9 cellular contexts compared by ENCODE assay signal in the genomic region with DNA sequence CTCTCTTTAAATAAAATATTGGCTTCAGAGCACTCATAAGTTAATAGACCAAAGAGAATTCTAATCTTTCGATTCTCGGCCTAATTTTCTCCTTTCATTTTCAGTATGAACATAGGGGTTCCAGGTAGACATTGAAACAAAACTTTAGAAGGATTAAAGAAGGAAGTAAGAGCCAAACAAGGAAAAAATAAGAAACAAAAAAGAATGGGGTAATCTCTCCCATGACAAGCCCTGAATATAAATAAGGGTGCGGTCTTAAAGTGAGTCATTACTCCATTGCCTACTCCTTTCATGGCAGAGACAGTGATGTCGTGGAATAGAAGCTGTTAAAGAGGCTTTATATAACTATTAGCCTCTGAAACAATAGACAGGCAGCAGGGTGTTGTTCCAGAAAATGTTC.
DNase-seq lines count a peak whose midpoint lies in the region; ATAC-seq and TF ChIP-seq lines count a peak whose summit lies in the region.
"Had no signal": no experiment of that assay in that cellular context is flagged by ENCODE, and none has a peak within 500 bp of the region (broad histone marks: within the 10 kb centered on the region; RNA-seq: fewer than 3 reads in every experiment).

No MANE protein-coding gene starts in this region.

- no peak overlapping the region for H3K4me2 ChIP-seq in H9 (ENCODE audit: insufficient read depth, insufficient read length, low read length)

- peak; percentile 73 for ATAC-seq in GM19035 (IDR thresholded peaks at IDR 0.05; ENCODE audit: unreplicated experiment)
- peak; percentile 51 for ATAC-seq in HG03280 (IDR thresholded peaks at IDR 0.05; ENCODE audit: unreplicated experiment)

- H3K27ac ChIP-seq in ACC112 (ENCODE audit: low read depth, low read length) (peak overlapping the region; percentile 38), caudate nucleus (ENCODE audit: low read depth, low read length) (peak overlapping the region; percentile 79), H9 (ENCODE audit: insufficient read length, low read depth, low read length) (no peak overlapping the region)

- H2AFZ ChIP-seq in ACC112 (ENCODE audit: low read length, unreplicated experiment): no peak overlapping the region
- no peak overlapping the region for H2AFZ ChIP-seq in H9 (ENCODE audit: low read length)

- H3K36me3 ChIP-seq in ACC112 (ENCODE audit: insufficient read depth, low read length): no peaks in the 10 kb centered on the region

- no peak overlapping the region for H3K23ac ChIP-seq in H9 (ENCODE audit: insufficient read length, low read depth, low read length)

- no peaks in the 10 kb centered on the region for H3K27me3 Mint-ChIP-seq in H9 (ENCODE audit: low read depth)
- H3K27me3 Mint-ChIP-seq: naive B cell had no signal

- no peak overlapping the region for H2BK12ac ChIP-seq in H9 (ENCODE audit: insufficient read length, low read depth, low read length)

- no peak overlapping the region for H3K56ac ChIP-seq in H9 (ENCODE audit: insufficient read length, low read depth, low read length)

- no peak overlapping the region for H4K5ac ChIP-seq in H9 (ENCODE audit: insufficient read length, low read depth, low read length)

- H3K14ac ChIP-seq in H9 (ENCODE audit: insufficient read depth, low read length): no peak overlapping the region

- H3K23me2 ChIP-seq in H9 (ENCODE audit: insufficient read length, low read depth, low read length, poor library complexity, severe bottlenecking): no peaks in the 10 kb centered on the region

- no peaks in the 10 kb centered on the region for H4K20me1 ChIP-seq in H9 (ENCODE audit: control insufficient read depth, insufficient read depth, insufficient read length)

- H2BK5ac ChIP-seq in H9 (ENCODE audit: insufficient read length, low read length): no peak overlapping the region

- DNase-seq in caudate nucleus (lab: John Stamatoyannopoulos, UW) (peak in 3 of 61 donors; percentile 15 to 73 (median 64)), HEK293T (ENCODE audit: extremely low spot score) (no peak), H9 (no peak), DMS79 treated with DMSO at 0.1 percent for 48 hours (lab: John Stamatoyannopoulos, UW) (no peak)
- no peak for DNase-seq in activated CD4-positive, CD25-positive, alpha-beta regulatory T cell treated with anti-CD3 and anti-CD28 coated beads, Interleukin-2, amount 50 U/mL, for 72 hours
- DNase-seq: naive B cell had no signal

- H2BK20ac ChIP-seq in H9 (ENCODE audit: low read depth, low read length, poor library complexity, severe bottlenecking): no peak overlapping the region

- H4K8ac ChIP-seq in H9 (replicated peaks; ENCODE audit: insufficient read length, low read depth, low read length): no peak overlapping the region

- WGBS in H9 (ENCODE audit: extremely low coverage, insufficient read length, low lambda C conversion rate): no CpG with 5 or more reads among the region's 4 CpGs

- H3K9me3 ChIP-seq in H9 (ENCODE audit: control insufficient read depth, low read depth, low read length): no peaks in the 10 kb centered on the region

- no peak overlapping the region for H3K9ac ChIP-seq in H9 (ENCODE audit: extremely low read depth, insufficient read length, low read length)

- POLR2A ChIA-PET in HEK293T (lab: Yijun Ruan, JAX): no interaction called here

- H3K79me1 ChIP-seq in H9 (ENCODE audit: insufficient read depth, low read depth, low read length, poor library complexity, severe bottlenecking): no peaks in the 10 kb centered on the region

- no peak overlapping the region for H2BK120ac ChIP-seq in H9 (ENCODE audit: low read depth, low read length, poor library complexity, severe bottlenecking)

- H2BK15ac ChIP-seq in H9 (ENCODE audit: low read depth, low read length): no peak overlapping the region

- no peak overlapping the region for H3K27ac Mint-ChIP-seq in H9
- H3K27ac Mint-ChIP-seq: naive B cell had no signal

- H4K91ac ChIP-seq in H9 (ENCODE audit: insufficient read length, low read depth, low read length): no peak overlapping the region

- H3K79me2 ChIP-seq in ACC112 (ENCODE audit: control insufficient read depth, insufficient read depth, low read length, unreplicated experiment) (no peaks in the 10 kb centered on the region), H9 (ENCODE audit: insufficient read depth, low read length) (no peaks in the 10 kb centered on the region)

- H3K27me3 ChIP-seq in ACC112 (ENCODE audit: insufficient read depth, low read length) (no peaks in the 10 kb centered on the region), H9 (ENCODE audit: insufficient read depth, low read length) (no peaks in the 10 kb centered on the region)

- no peaks in the 10 kb centered on the region for H3K9me3 Mint-ChIP-seq in H9

- peaks cover 42% of the 10 kb centered on the region for H3K4me1 ChIP-seq in ACC112 (ENCODE audit: control insufficient read depth, insufficient read depth, low read length, unreplicated experiment)
- no peaks in the 10 kb centered on the region for H3K4me1 ChIP-seq in H9 (ENCODE audit: insufficient read depth, low read length)

- no peaks in the 10 kb centered on the region for H3K4me1 Mint-ChIP-seq in H9
- H3K4me1 Mint-ChIP-seq: naive B cell had no signal

- CTCF ChIA-PET in HEK293T (lab: Yijun Ruan, JAX): no interaction called here

- H3K4me3 ChIP-seq in ACC112 (ENCODE audit: low read depth, low read length): no peak overlapping the region

- H3T11ph ChIP-seq in H9 (ENCODE audit: low read length): no peak overlapping the region

- H3K18ac ChIP-seq in H9 (ENCODE audit: insufficient read length, low read depth, low read length): no peak overlapping the region

- no peak overlapping the region for H3K4ac ChIP-seq in H9 (ENCODE audit: low read depth, low read length)

- no peak for TF ChIP-seq CTCF in H9 (conservative IDR thresholded peaks at IDR 0.05)

- no peak overlapping the region for H2AK5ac ChIP-seq in H9 (ENCODE audit: insufficient read length, low read length)

- H3K36me3 Mint-ChIP-seq in H9 (ENCODE audit: insufficient read depth in 1 of 3, low read depth in 3 of 3): no peaks in the 10 kb centered on the region
- H3K36me3 Mint-ChIP-seq: naive B cell had no signal

- H3K4me3 Mint-ChIP-seq in H9: no peak overlapping the region
- H3K4me3 Mint-ChIP-seq: naive B cell had no signal

TF ChIP-seq in HEK293T, 16 proteins besides CTCF, POLR2A, EP300 and RAD21:
- TF ChIP-seq SP1 (IDR thresholded peaks at IDR 0.05): no peak
- no peak for TF ChIP-seq FOXM1 (IDR thresholded peaks at IDR 0.05; ENCODE audit: borderline replicate concordance)
- TF ChIP-seq SUZ12 (IDR thresholded peaks at IDR 0.05): no peak
TF ChIP-seq in HEK293T: peak in this region for 0.
